ENCODE assay signal across 8 cellular contexts in the genomic region with DNA sequence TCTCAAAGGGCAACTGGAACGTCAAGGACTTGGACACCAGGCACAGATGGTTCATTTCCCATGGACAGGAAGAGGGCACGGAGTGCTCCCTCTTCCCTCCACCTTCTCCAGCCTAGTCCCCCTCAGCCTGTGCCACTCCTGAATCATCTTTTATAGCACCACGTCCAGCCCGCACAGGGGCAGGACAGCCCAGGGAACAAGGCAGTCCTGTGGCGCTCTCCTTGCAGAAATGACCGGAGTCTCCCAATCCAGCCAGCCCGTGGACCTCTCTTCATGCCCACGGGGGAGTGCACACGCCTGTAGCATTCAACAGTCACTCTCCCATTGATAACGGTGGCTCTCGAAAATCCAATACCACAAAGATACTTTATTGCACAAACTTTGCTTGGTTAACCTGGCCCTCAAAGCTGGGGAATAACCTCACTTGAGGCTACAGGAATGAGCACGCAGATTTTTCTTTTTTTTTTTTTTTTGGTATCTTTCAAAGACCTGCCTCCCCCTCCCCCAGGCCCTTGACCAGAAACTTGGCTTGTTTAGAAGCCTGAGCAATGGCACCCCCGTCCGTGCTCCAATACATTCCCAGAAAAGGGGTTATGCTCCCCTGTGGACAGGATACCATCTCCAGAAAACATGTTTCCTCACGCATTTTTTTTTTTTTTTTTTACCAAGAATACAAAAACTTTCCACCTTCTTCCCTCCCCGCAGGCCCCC.
A peak's percentile ranks its signal among the peaks of the same experiment; 100 is the strongest.
DNase-seq lines count a peak whose midpoint lies in the region; ATAC-seq and TF ChIP-seq lines count a peak whose summit lies in the region.

No MANE protein-coding gene starts in this region.

- no peak for TF ChIP-seq CTCF in HEK293 (tag by site-specific recombination; IDR thresholded peaks at IDR 0.05)

- H3K4me3 ChIP-seq in HEK293 (ENCODE audit: low read depth, low read length) (peak overlapping the region; percentile 69), iPS-11a (ENCODE audit: low read depth, low read length) (peak overlapping the region; percentile 67), skin epidermis (peak overlapping the region; percentile 40 to 63 (median 49))

- peaks cover 0 to 10% of the 10 kb centered on the region in 2 experiments; a peak in 1 of 3 replicates for H3K36me3 ChIP-seq in HEK293 (ENCODE audit: control insufficient read depth in 2 of 2, insufficient read depth in 1 of 2, low read length in 2 of 2)

- ATAC-seq in GM21390 (IDR thresholded peaks at IDR 0.05; ENCODE audit: unreplicated experiment), result no peak
- ATAC-seq in GM18868 (IDR thresholded peaks at IDR 0.05; ENCODE audit: unreplicated experiment), result no peak

- POLR2A ChIA-PET in HEK293 (lab: Yijun Ruan, JAX), result no interaction called here

- H3K4me1 ChIP-seq in HEK293 (ENCODE audit: control insufficient read depth, insufficient read depth, low read length), result peaks cover 5% of the 10 kb centered on the region

- H3K27ac ChIP-seq in HEK293 (ENCODE audit: extremely low read depth, low read depth, low read length) (no peak overlapping the region), skin epidermis (peak overlapping the region in 16 of 21 experiments; percentile 25 to 95 (median 79))

- no peaks in the 10 kb centered on the region for H3K9me3 ChIP-seq in HEK293 (ENCODE audit: control insufficient read depth, insufficient read depth, low read depth, low read length)

- peak; percentile 67 to 72 for DNase-seq in activated T-cell treated with anti-CD3 and anti-CD28 coated beads, Interleukin-2, amount 50 U/mL, for 48 hours
- no peak for DNase-seq in central memory CD4-positive, alpha-beta T cell
- DNase-seq in NCI-H345 treated with DMSO at 0.1 percent for 48 hours (lab: John Stamatoyannopoulos, UW; ENCODE audit: unreplicated experiment), result no peak

- CTCF ChIA-PET in HEK293 (lab: Yijun Ruan, JAX), result interaction anchor here (0.7 kb wide), 1 partner anchor 144 kb away, joined by 3 read pairs; no protein-coding TSS in a partner anchor

TF ChIP-seq in HEK293, 187 proteins besides CTCF, POLR2A, EP300 and RAD21 (continues in another document):
- TF ChIP-seq KLF16 (tag by site-specific recombination; IDR thresholded peaks at IDR 0.05), result no peak
- 0 out of 2 replicates have a peak, but pooled peaks have one; percentile 19 for TF ChIP-seq ZBTB20 (tag by site-specific recombination; IDR thresholded peaks at IDR 0.05)
- TF ChIP-seq SCRT2 (tag by site-specific recombination; IDR thresholded peaks at IDR 0.05), result peak; percentile 63
- TF ChIP-seq ZNF701 (tag by site-specific recombination; IDR thresholded peaks at IDR 0.05), result no peak
- no peak for TF ChIP-seq ZNF416 (tag by site-specific recombination; IDR thresholded peaks at IDR 0.05)
- TF ChIP-seq PRDM4 (tag by site-specific recombination; IDR thresholded peaks at IDR 0.05), result no peak
- no peak for TF ChIP-seq ZBTB1 (tag by site-specific recombination; IDR thresholded peaks at IDR 0.05)
- TF ChIP-seq, protein P1, sequence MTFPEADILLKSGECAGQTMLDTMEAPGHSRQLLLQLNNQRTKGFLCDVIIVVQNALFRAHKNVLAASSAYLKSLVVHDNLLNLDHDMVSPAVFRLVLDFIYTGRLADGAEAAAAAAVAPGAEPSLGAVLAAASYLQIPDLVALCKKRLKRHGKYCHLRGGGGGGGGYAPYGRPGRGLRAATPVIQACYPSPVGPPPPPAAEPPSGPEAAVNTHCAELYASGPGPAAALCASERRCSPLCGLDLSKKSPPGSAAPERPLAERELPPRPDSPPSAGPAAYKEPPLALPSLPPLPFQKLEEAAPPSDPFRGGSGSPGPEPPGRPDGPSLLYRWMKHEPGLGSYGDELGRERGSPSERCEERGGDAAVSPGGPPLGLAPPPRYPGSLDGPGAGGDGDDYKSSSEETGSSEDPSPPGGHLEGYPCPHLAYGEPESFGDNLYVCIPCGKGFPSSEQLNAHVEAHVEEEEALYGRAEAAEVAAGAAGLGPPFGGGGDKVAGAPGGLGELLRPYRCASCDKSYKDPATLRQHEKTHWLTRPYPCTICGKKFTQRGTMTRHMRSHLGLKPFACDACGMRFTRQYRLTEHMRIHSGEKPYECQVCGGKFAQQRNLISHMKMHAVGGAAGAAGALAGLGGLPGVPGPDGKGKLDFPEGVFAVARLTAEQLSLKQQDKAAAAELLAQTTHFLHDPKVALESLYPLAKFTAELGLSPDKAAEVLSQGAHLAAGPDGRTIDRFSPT (tag by site-specific recombination; IDR thresholded peaks at IDR 0.05), result no peak
- TF ChIP-seq ZNF704 (tag by site-specific recombination; IDR thresholded peaks at IDR 0.05), result no peak
- no peak for TF ChIP-seq BCL11A (tag by site-specific recombination; IDR thresholded peaks at IDR 0.05; ENCODE audit: low read depth)
- TF ChIP-seq GLIS2 (tag by site-specific recombination; IDR thresholded peaks at IDR 0.05), result peak; percentile 31; the same call in 1 of the 2 replicates
- TF ChIP-seq, protein P2, sequence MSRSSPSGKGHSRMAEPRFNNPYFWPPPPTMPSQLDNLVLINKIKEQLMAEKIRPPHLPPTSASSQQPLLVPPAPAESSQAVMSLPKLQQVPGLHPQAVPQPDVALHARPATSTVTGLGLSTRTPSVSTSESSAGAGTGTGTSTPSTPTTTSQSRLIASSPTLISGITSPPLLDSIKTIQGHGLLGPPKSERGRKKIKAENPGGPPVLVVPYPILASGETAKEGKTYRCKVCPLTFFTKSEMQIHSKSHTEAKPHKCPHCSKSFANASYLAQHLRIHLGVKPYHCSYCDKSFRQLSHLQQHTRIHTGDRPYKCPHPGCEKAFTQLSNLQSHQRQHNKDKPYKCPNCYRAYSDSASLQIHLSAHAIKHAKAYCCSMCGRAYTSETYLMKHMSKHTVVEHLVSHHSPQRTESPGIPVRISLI (tag by site-specific recombination; IDR thresholded peaks at IDR 0.05), result peak; percentile 72; the same call in 1 of the 2 replicates
- TF ChIP-seq PRDM10 (tag by site-specific recombination; IDR thresholded peaks at IDR 0.05), result peak; percentile 76
- no peak for TF ChIP-seq ZNF514 (tag by site-specific recombination; IDR thresholded peaks at IDR 0.05)
- TF ChIP-seq ZNF335 (tag by site-specific recombination; conservative IDR thresholded peaks at IDR 0.05), result peak; percentile 60

Comparison
In these comparisons a context has a peak if more than half of its experiments do, and no peak if none do; other contexts are left out.
1. DNase-seq: peak in activated T-cell treated with anti-CD3 and anti-CD28 coated beads, Interleukin-2, amount 50 U/mL, for 48 hours (2 of 2); none in central memory CD4-positive, alpha-beta T cell (single experiment) and NCI-H345 treated with DMSO at 0.1 percent for 48 hours (single experiment).
2. Peak in every context shown above with its lines, with median percentiles within 50 percentile points of each other: H3K4me3 ChIP-seq.